ENCODE assay signal across 8 cellular contexts in the genomic region with DNA sequence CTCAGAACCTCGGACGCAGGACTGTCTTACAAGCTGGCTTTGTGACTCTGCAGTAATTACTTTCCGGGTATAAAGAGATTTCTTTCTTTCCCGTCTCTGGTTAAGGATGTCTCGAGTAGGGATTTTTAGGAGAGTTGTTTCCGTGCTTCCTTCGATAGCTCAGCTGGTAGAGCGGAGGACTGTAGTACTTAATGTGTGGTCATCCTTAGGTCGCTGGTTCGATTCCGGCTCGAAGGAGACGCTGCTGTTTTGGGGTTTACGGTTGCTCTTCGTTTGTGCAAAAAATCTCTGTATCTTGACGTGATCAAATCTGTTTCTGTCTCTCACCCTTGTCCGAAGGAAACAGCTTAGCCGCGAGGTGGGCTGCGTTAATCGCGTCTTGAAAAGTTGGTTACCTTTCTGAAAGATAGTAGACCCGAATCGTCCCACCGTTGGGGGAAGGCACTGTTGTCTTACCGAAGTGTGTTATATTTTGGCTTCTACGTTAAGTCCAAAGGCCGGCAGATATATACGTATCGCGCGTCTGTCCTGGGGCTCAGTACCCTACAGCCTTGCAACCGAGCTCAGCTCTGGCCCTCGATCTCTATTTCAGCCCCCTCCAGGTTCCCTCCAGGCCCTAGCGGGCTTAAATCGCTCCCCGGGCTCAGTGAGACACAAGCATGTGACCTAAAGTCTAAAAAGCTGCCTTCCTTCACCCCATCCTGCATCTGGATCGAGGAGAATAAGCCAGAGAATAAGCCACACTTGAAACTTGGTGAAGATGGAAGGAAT. TPM values are rescaled to one million over a fixed set of nuclear protein-coding genes. Genes with fewer than 3 reads are reported as not detected.
DNase-seq lines count a peak whose midpoint lies in the region; ATAC-seq and TF ChIP-seq lines count a peak whose summit lies in the region.

No MANE protein-coding gene starts in this region.

- peaks cover 23% of the 10 kb centered on the region for H3K4me1 ChIP-seq in Caco-2
- peaks cover 7% of the 10 kb centered on the region; the same call in 1 of the 2 replicates for H3K4me1 ChIP-seq in HUES64 (ENCODE audit: insufficient read depth, low read length)
- peaks cover 27% of the 10 kb centered on the region for H3K4me1 ChIP-seq in osteoblast (ENCODE audit: insufficient read depth, low read length)
- H3K4me1 ChIP-seq in thoracic aorta (ENCODE audit: control insufficient read depth in 1 of 2, low read depth in 2 of 2), result peaks cover 18 to 40% of the 10 kb centered on the region in 2 donors

- intact Hi-C loops in Caco-2 (cut with micrococcal nuclease; ENCODE audit: unreplicated experiment), result loop anchor here (1.0 to 5.0 kb wide), 4 partner anchors 136 to 340 kb away; a partner anchor contains a TSS

- no peaks in the 10 kb centered on the region for H3K9me3 ChIP-seq in Caco-2
- no peaks in the 10 kb centered on the region for H3K9me3 ChIP-seq in HUES64 (ENCODE audit: insufficient read depth, low read depth, low read length)
- H3K9me3 ChIP-seq in osteoblast (ENCODE audit: low read depth, low read length), result no peaks in the 10 kb centered on the region
- no peaks in the 10 kb centered on the region for H3K9me3 ChIP-seq in thoracic aorta

- H2AFZ ChIP-seq in osteoblast (ENCODE audit: low read length), result peak overlapping the region; percentile 98

- H3K4me1 Mint-ChIP-seq in Caco-2 (ENCODE audit: low read depth, unreplicated experiment) (peaks cover 22% of the 10 kb centered on the region), glutamatergic neuron (ENCODE audit: low read depth, unreplicated experiment) (peaks cover 9% of the 10 kb centered on the region)

- no peaks in the 10 kb centered on the region for H3K27me3 Mint-ChIP-seq in Caco-2 (ENCODE audit: insufficient read depth, unreplicated experiment)
- H3K27me3 Mint-ChIP-seq in glutamatergic neuron (ENCODE audit: unreplicated experiment), result peaks cover 2% of the 10 kb centered on the region

- POLR2A ChIA-PET in Caco-2 (lab: Charles Lee), result interaction anchor here (0.5 to 1.7 kb wide), 3 partner anchors 222 to 340 kb away, joined by 3 to 9 read pairs (median 5); a partner anchor contains a TSS

- peak overlapping the region; percentile 88 for H3K4me2 ChIP-seq in osteoblast (ENCODE audit: insufficient read depth, low read length)

- peak overlapping the region; percentile 74 for H3K9ac ChIP-seq in HUES64 (ENCODE audit: low read depth, low read length)

- H3K27ac Mint-ChIP-seq in Caco-2 (ENCODE audit: unreplicated experiment), result no peak overlapping the region
- no peak overlapping the region for H3K27ac Mint-ChIP-seq in glutamatergic neuron (ENCODE audit: unreplicated experiment)

- DNase-seq in Caco-2 (peak; percentile 84 to 86), SIG-M5 treated with dmso at 0.1 percent for 504 hours (lab: John Stamatoyannopoulos, UW; ENCODE audit: unreplicated experiment) (peak; percentile 90), glutamatergic neuron (peak; percentile 78), osteoblast (ENCODE audit: insufficient read length, low spot score, missing footprints) (peak; percentile 77), thoracic aorta (ENCODE audit: low spot score) (peak; percentile 45)
- DNase-seq in activated naive CD4-positive, alpha-beta T cell treated with Interleukin-2 at 50 U/mL for 16 hours, result peak; percentile 81

- H3K4me3 ChIP-seq in Caco-2 (ENCODE audit: low read depth, low read length) (peak overlapping the region; percentile 61), HUES64 (ENCODE audit: low read length) (peak overlapping the region; percentile 78), osteoblast (ENCODE audit: insufficient read depth, low read length) (peak overlapping the region; percentile 97), thoracic aorta (peak overlapping the region; percentile 86)

- H3K27me3 ChIP-seq in Caco-2 (replicated peaks; ENCODE audit: control insufficient read depth, insufficient read depth, low read length) (no peaks in the 10 kb centered on the region), HUES64 (ENCODE audit: insufficient read depth, low read length) (peaks cover 2% of the 10 kb centered on the region; the same call in 1 of the 2 replicates), osteoblast (ENCODE audit: insufficient read depth, low read length) (no peaks in the 10 kb centered on the region), thoracic aorta (replicated peaks; ENCODE audit: insufficient read depth) (no peaks in the 10 kb centered on the region)

- peak; percentile 24 for ATAC-seq in GM21423 (IDR thresholded peaks at IDR 0.05; ENCODE audit: unreplicated experiment)
- ATAC-seq in thoracic aorta (ENCODE audit: insufficient number of reproducible peaks, low FRiP score, low read depth), result peak; percentile 54

- H3K36me3 ChIP-seq in Caco-2 (ENCODE audit: control insufficient read depth, insufficient read depth, low read length) (no peaks in the 10 kb centered on the region), HUES64 (ENCODE audit: insufficient read depth, low read length) (no peaks in the 10 kb centered on the region), osteoblast (ENCODE audit: insufficient read depth, low read length) (no peaks in the 10 kb centered on the region), thoracic aorta (no peaks in the 10 kb centered on the region)

- CTCF ChIA-PET in Caco-2 (lab: Charles Lee), result interaction anchor here (1.7 to 2.0 kb wide), 2 partner anchors 25 to 70 kb away, joined by 10 to 13 read pairs; no protein-coding TSS in a partner anchor

- no TSS peak for BruUV-seq in Caco-2 (replicated peaks; lab: Mats Ljungman, UMichigan)

- WGBS in HUES64, result under 1% methylated on average over 38 of the region's 38 CpGs

- H3K9me3 Mint-ChIP-seq in Caco-2 (ENCODE audit: unreplicated experiment) (no peaks in the 10 kb centered on the region), glutamatergic neuron (ENCODE audit: unreplicated experiment) (peaks cover 9% of the 10 kb centered on the region)

- no peak for TF ChIP-seq CTCF in Caco-2 (IDR thresholded peaks at IDR 0.05; ENCODE audit: insufficient read depth in 1 of 2, low read depth in 1 of 2, low read length in 1 of 2, severe bottlenecking in 1 of 2, unreplicated experiment in 1 of 2)
- no peak for TF ChIP-seq CTCF in glutamatergic neuron (IDR thresholded peaks at IDR 0.05; ENCODE audit: partially characterized antibody, unreplicated experiment)
- TF ChIP-seq CTCF in osteoblast (IDR thresholded peaks at IDR 0.05; ENCODE audit: extremely low read depth, low read depth, low read length), result no peak
- TF ChIP-seq CTCF in thoracic aorta (IDR thresholded peaks at IDR 0.05), result no peak

- no peaks in the 10 kb centered on the region for H3K79me2 ChIP-seq in osteoblast (ENCODE audit: insufficient read depth, low read length)

- H3K36me3 Mint-ChIP-seq in Caco-2 (ENCODE audit: insufficient read depth, unreplicated experiment), result no peaks in the 10 kb centered on the region
- no peaks in the 10 kb centered on the region for H3K36me3 Mint-ChIP-seq in glutamatergic neuron (ENCODE audit: unreplicated experiment)

- H3K27ac ChIP-seq in HUES64 (ENCODE audit: low read depth, low read length), result peak overlapping the region; percentile 78
- H3K27ac ChIP-seq in osteoblast (ENCODE audit: low read depth, low read length), result peak overlapping the region; percentile 99
- H3K27ac ChIP-seq in thoracic aorta, result peak overlapping the region; percentile 98 to 100

- H4K20me1 ChIP-seq in osteoblast (ENCODE audit: insufficient read depth, low read length), result no peaks in the 10 kb centered on the region

- no peak overlapping the region for H3K4me3 Mint-ChIP-seq in Caco-2 (ENCODE audit: unreplicated experiment)
- no peak overlapping the region for H3K4me3 Mint-ChIP-seq in glutamatergic neuron (ENCODE audit: unreplicated experiment)

RNA-seq across cellular contexts. Expression of a gene that starts 1.1 kb away (rescaled TPM):
- total RNA-seq in Caco-2 (2022) (8.8 and 9.2 TPM in 2 replicates), glutamatergic neuron (ENCODE audit: unreplicated experiment) (1.7 TPM), osteoblast (18.1 and 24.2 TPM in 2 replicates), thoracic aorta (10 to 100 TPM; 45.6 to 66.4 TPM)
- 0.20 TPM for polyA plus RNA-seq in HUES64 (2013, experiment 1 of 2)
- polyA plus RNA-seq in HUES64 (2013, experiment 2 of 2), result 1.1 TPM

RNA-seq across cellular contexts. Expression of a gene that starts 5.3 kb away (rescaled TPM):
- total RNA-seq in Caco-2 (2022) (23.6 and 24.7 TPM in 2 replicates), glutamatergic neuron (ENCODE audit: unreplicated experiment) (1.7 TPM), osteoblast (7.2 and 8.3 TPM in 2 replicates), thoracic aorta (10 to 100 TPM; 13.5 to 15.7 TPM)
- polyA plus RNA-seq in HUES64 (2013, experiment 1 of 2), result 1.1 TPM
- 1.5 TPM for polyA plus RNA-seq in HUES64 (2013, experiment 2 of 2)

RNA-seq across cellular contexts. Expression of a gene that starts 41.8 kb away (rescaled TPM):
- not detected in 2 replicates for total RNA-seq in Caco-2 (2022)
- not detected for polyA plus RNA-seq in HUES64 (2013, experiment 1 of 2)
- not detected for polyA plus RNA-seq in HUES64 (2013, experiment 2 of 2)
- total RNA-seq in glutamatergic neuron (ENCODE audit: unreplicated experiment), result not detected
- total RNA-seq in osteoblast, result not detected in 2 replicates
- total RNA-seq in thoracic aorta, result not detected

Comparison
In these comparisons a context has a peak if more than half of its experiments do, and no peak if none do; other contexts are left out.
1. Peak in every context shown above with its lines: DNase-seq, ATAC-seq, H3K4me3 ChIP-seq and H3K27ac ChIP-seq.